In the genomic region with DNA sequence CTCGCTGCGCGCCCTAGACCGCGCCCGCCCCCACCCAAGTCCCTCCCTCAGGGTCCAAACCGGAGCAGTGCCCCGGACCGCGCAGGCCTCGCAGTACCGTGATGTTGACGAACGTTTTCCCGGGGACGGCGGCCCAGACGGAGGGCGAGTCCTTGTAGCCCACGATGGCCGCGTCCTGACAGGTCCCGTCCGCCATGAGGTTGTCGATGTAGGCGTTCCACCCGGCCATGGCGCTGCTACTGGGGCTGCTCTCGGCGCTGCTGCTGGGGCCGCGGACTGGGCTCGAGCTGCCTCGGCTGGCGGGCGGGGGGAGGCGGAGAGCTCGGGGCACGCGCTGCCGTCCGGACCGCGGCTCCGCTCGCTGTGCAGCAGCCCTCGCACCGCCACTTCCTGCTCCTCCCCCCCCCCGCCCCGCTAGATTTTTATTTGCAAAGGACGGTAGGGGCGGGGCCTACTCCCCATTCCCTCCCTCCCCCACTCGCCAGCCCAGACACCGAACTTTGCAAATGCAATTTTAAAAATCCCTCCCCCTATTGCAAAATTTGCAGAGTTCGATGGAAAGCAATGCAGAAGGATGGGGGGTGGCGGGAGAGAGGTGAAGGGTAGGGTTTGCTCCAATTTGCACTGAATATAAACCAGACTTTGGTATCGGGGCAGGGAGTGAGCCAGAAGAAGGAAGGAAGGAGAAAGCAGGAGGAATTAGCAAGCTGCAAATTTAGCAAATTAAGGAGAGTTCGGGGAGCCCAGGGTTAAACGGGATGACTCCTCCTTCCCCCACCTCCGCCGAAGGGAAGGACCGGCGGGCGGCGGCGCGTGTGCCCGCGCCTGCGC, we compare ENCODE assay signal across 1 cellular context.
TF ChIP-seq lines count a peak whose summit lies in the region.

Gene PFN1 (minus strand): TSS at position 365 of the 831 bp plus-strand sequence. CDS start 136 bp downstream, at position 229.

TF ChIP-seq in HEK293, 187 proteins besides CTCF, POLR2A, EP300 and RAD21 (continued from another document and continues in another):
- TF ChIP-seq, protein P1, sequence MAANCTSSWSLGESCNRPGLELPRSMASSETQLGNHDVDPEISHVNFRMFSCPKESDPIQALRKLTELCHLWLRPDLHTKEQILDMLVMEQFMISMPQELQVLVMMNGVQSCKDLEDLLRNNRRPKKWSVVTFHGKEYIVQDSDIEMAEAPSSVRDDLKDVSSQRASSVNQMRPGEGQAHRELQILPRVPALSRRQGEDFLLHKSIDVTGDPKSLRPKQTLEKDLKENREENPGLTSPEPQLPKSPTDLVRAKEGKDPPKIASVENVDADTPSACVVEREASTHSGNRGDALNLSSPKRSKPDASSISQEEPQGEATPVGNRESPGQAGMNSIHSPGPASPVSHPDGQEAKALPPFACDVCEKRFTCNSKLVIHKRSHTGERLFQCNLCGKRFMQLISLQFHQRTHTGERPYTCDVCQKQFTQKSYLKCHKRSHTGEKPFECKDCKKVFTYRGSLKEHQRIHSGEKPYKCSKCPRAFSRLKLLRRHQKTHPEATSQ (tag by site-specific recombination; IDR thresholded peaks at IDR 0.05), result peak; percentile 71; the same call in 1 of the 2 replicates
- no peak; the same call in 1 of the 2 replicates for TF ChIP-seq ZNF837 (tag by site-specific recombination; IDR thresholded peaks at IDR 0.05)
- no peak for TF ChIP-seq ZNF776 (tag by site-specific recombination; IDR thresholded peaks at IDR 0.05; ENCODE audit: borderline replicate concordance)
- TF ChIP-seq ZNF10 (tag by site-specific recombination; IDR thresholded peaks at IDR 0.05), result no peak
- TF ChIP-seq, protein P2, sequence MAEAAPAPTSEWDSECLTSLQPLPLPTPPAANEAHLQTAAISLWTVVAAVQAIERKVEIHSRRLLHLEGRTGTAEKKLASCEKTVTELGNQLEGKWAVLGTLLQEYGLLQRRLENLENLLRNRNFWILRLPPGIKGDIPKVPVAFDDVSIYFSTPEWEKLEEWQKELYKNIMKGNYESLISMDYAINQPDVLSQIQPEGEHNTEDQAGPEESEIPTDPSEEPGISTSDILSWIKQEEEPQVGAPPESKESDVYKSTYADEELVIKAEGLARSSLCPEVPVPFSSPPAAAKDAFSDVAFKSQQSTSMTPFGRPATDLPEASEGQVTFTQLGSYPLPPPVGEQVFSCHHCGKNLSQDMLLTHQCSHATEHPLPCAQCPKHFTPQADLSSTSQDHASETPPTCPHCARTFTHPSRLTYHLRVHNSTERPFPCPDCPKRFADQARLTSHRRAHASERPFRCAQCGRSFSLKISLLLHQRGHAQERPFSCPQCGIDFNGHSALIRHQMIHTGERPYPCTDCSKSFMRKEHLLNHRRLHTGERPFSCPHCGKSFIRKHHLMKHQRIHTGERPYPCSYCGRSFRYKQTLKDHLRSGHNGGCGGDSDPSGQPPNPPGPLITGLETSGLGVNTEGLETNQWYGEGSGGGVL (tag by site-specific recombination; IDR thresholded peaks at IDR 0.05), result peak; percentile 89
- no peak for TF ChIP-seq ZBTB21 (tag by site-specific recombination; IDR thresholded peaks at IDR 0.05)
- TF ChIP-seq ZNF580 (tag by site-specific recombination; IDR thresholded peaks at IDR 0.05), result peak; percentile 37; the same call in 1 of the 2 replicates
- peak; percentile 82; the same call in 1 of the 2 replicates for TF ChIP-seq ZNF501 (tag by site-specific recombination; IDR thresholded peaks at IDR 0.05)
- TF ChIP-seq OVOL3 (tag by site-specific recombination; IDR thresholded peaks at IDR 0.05), result no peak; the same call in 1 of the 2 replicates
- TF ChIP-seq ZNF555 (tag by site-specific recombination; conservative IDR thresholded peaks at IDR 0.05), result no peak
- TF ChIP-seq ZNF174 (tag by site-specific recombination; IDR thresholded peaks at IDR 0.05), result no peak
- TF ChIP-seq, protein P3, sequence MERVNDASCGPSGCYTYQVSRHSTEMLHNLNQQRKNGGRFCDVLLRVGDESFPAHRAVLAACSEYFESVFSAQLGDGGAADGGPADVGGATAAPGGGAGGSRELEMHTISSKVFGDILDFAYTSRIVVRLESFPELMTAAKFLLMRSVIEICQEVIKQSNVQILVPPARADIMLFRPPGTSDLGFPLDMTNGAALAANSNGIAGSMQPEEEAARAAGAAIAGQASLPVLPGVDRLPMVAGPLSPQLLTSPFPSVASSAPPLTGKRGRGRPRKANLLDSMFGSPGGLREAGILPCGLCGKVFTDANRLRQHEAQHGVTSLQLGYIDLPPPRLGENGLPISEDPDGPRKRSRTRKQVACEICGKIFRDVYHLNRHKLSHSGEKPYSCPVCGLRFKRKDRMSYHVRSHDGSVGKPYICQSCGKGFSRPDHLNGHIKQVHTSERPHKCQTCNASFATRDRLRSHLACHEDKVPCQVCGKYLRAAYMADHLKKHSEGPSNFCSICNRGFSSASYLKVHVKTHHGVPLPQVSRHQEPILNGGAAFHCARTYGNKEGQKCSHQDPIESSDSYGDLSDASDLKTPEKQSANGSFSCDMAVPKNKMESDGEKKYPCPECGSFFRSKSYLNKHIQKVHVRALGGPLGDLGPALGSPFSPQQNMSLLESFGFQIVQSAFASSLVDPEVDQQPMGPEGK (tag by site-specific recombination; IDR thresholded peaks at IDR 0.05), result peak; percentile 82
- TF ChIP-seq ZFP41 (tag by site-specific recombination; IDR thresholded peaks at IDR 0.05; ENCODE audit: borderline replicate concordance), result no peak
- peak; percentile 14 for TF ChIP-seq SP2 (tag by site-specific recombination; IDR thresholded peaks at IDR 0.05)
- TF ChIP-seq, protein P4, sequence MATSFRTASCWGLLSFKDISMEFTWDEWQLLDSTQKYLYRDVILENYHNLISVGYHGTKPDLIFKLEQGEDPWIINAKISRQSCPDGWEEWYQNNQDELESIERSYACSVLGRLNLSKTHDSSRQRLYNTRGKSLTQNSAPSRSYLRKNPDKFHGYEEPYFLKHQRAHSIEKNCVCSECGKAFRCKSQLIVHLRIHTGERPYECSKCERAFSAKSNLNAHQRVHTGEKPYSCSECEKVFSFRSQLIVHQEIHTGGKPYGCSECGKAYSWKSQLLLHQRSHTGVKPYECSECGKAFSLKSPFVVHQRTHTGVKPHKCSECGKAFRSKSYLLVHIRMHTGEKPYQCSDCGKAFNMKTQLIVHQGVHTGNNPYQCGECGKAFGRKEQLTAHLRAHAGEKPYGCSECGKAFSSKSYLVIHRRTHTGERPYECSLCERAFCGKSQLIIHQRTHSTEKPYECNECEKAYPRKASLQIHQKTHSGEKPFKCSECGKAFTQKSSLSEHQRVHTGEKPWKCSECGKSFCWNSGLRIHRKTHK (tag by site-specific recombination; IDR thresholded peaks at IDR 0.05), result no peak
- TF ChIP-seq ZNF169 (tag by site-specific recombination; IDR thresholded peaks at IDR 0.05), result 0 out of 2 replicates have a peak, but pooled peaks have one; percentile 41
- TF ChIP-seq ZNF274 (IDR thresholded peaks at IDR 0.05; ENCODE audit: low read length), result no peak
- no peak for TF ChIP-seq ZNF274 (tag by site-specific recombination; IDR thresholded peaks at IDR 0.05; ENCODE audit: borderline replicate concordance)
- TF ChIP-seq, protein P5, sequence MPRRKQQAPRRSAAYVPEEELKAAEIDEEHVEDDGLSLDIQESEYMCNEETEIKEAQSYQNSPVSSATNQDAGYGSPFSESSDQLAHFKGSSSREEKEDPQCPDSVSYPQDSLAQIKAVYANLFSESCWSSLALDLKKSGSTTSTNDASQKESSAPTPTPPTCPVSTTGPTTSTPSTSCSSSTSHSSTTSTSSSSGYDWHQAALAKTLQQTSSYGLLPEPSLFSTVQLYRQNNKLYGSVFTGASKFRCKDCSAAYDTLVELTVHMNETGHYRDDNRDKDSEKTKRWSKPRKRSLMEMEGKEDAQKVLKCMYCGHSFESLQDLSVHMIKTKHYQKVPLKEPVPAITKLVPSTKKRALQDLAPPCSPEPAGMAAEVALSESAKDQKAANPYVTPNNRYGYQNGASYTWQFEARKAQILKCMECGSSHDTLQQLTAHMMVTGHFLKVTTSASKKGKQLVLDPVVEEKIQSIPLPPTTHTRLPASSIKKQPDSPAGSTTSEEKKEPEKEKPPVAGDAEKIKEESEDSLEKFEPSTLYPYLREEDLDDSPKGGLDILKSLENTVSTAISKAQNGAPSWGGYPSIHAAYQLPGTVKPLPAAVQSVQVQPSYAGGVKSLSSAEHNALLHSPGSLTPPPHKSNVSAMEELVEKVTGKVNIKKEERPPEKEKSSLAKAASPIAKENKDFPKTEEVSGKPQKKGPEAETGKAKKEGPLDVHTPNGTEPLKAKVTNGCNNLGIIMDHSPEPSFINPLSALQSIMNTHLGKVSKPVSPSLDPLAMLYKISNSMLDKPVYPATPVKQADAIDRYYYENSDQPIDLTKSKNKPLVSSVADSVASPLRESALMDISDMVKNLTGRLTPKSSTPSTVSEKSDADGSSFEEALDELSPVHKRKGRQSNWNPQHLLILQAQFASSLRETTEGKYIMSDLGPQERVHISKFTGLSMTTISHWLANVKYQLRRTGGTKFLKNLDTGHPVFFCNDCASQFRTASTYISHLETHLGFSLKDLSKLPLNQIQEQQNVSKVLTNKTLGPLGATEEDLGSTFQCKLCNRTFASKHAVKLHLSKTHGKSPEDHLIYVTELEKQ (tag by site-specific recombination; IDR thresholded peaks at IDR 0.05; ENCODE audit: borderline replicate concordance), result 0 out of 2 replicates have a peak, but pooled peaks have one; percentile 8
- TF ChIP-seq OSR2 (tag by site-specific recombination; IDR thresholded peaks at IDR 0.05), result no peak
- TF ChIP-seq ZNF596 (tag by site-specific recombination; IDR thresholded peaks at IDR 0.05), result no peak
- peak; percentile 13; the same call in 1 of the 2 replicates for TF ChIP-seq ZNF146 (tag by site-specific recombination; IDR thresholded peaks at IDR 0.05)
- TF ChIP-seq ZBTB8A (tag by site-specific recombination; IDR thresholded peaks at IDR 0.05), result peak; percentile 65
- no peak for TF ChIP-seq ZNF658 (tag by site-specific recombination; IDR thresholded peaks at IDR 0.05)
- TF ChIP-seq HOXA7 (CRISPR knock-in tag; IDR thresholded peaks at IDR 0.05; ENCODE audit: borderline replicate concordance), result no peak
- TF ChIP-seq ZBTB1 (tag by site-specific recombination; IDR thresholded peaks at IDR 0.05), result peak; percentile 13; the same call in 1 of the 2 replicates
- TF ChIP-seq REPIN1 (tag by site-specific recombination; IDR thresholded peaks at IDR 0.05; ENCODE audit: low read depth), result peak; percentile 59; the same call in 1 of the 2 replicates
- peak; percentile 99 for TF ChIP-seq ZNF366 (tag by site-specific recombination; conservative IDR thresholded peaks at IDR 0.05)
- TF ChIP-seq ZNF121 (tag by site-specific recombination; IDR thresholded peaks at IDR 0.05), result 0 out of 2 replicates have a peak, but pooled peaks have one; percentile 23
- TF ChIP-seq ZFP37 (tag by site-specific recombination; IDR thresholded peaks at IDR 0.05), result peak; percentile 22; the same call in 1 of the 2 replicates
- TF ChIP-seq, protein P6, sequence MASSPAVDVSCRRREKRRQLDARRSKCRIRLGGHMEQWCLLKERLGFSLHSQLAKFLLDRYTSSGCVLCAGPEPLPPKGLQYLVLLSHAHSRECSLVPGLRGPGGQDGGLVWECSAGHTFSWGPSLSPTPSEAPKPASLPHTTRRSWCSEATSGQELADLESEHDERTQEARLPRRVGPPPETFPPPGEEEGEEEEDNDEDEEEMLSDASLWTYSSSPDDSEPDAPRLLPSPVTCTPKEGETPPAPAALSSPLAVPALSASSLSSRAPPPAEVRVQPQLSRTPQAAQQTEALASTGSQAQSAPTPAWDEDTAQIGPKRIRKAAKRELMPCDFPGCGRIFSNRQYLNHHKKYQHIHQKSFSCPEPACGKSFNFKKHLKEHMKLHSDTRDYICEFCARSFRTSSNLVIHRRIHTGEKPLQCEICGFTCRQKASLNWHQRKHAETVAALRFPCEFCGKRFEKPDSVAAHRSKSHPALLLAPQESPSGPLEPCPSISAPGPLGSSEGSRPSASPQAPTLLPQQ (tag by site-specific recombination; IDR thresholded peaks at IDR 0.05), result 0 out of 2 replicates have a peak, but pooled peaks have one; percentile 18
- TF ChIP-seq, protein P7, sequence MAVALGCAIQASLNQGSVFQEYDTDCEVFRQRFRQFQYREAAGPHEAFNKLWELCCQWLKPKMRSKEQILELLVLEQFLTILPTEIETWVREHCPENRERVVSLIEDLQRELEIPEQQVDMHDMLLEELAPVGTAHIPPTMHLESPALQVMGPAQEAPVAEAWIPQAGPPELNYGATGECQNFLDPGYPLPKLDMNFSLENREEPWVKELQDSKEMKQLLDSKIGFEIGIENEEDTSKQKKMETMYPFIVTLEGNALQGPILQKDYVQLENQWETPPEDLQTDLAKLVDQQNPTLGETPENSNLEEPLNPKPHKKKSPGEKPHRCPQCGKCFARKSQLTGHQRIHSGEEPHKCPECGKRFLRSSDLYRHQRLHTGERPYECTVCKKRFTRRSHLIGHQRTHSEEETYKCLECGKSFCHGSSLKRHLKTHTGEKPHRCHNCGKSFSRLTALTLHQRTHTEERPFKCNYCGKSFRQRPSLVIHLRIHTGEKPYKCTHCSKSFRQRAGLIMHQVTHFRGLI (tag by site-specific recombination; IDR thresholded peaks at IDR 0.05), result no peak; the same call in 1 of the 2 replicates
- TF ChIP-seq ZNF37A (tag by site-specific recombination; IDR thresholded peaks at IDR 0.05), result no peak
- TF ChIP-seq ZBTB7A (tag by site-specific recombination; IDR thresholded peaks at IDR 0.05; ENCODE audit: low read depth), result peak; percentile 80
- peak; percentile 48 for TF ChIP-seq BCL11B (tag by site-specific recombination; IDR thresholded peaks at IDR 0.05; ENCODE audit: low read depth)
- TF ChIP-seq ZNF654 (tag by site-specific recombination; IDR thresholded peaks at IDR 0.05; ENCODE audit: low read depth), result no peak
- TF ChIP-seq SP7 (tag by site-specific recombination; IDR thresholded peaks at IDR 0.05), result peak; percentile 34; the same call in 1 of the 2 replicates
- no peak for TF ChIP-seq ZNF133 (tag by site-specific recombination; IDR thresholded peaks at IDR 0.05)
- 0 out of 2 replicates have a peak, but pooled peaks have one; percentile 10 for TF ChIP-seq EGR2 (tag by site-specific recombination; IDR thresholded peaks at IDR 0.05; ENCODE audit: low read depth)
- TF ChIP-seq ZNF394 (tag by site-specific recombination; IDR thresholded peaks at IDR 0.05; ENCODE audit: borderline replicate concordance), result peak; percentile 14; the same call in 1 of the 2 replicates
- TF ChIP-seq ZNF350 (tag by site-specific recombination; IDR thresholded peaks at IDR 0.05), result no peak
- TF ChIP-seq SALL2 (tag by site-specific recombination; IDR thresholded peaks at IDR 0.05; ENCODE audit: borderline replicate concordance), result no peak
- TF ChIP-seq ZNF391 (tag by site-specific recombination; IDR thresholded peaks at IDR 0.05; ENCODE audit: borderline replicate concordance, low read depth), result peak; percentile 57
- TF ChIP-seq ZNF335 (tag by site-specific recombination; conservative IDR thresholded peaks at IDR 0.05), result peak; percentile 95
- 0 out of 2 replicates have a peak, but pooled peaks have one; percentile 42 for TF ChIP-seq ZNF558 (tag by site-specific recombination; IDR thresholded peaks at IDR 0.05)
- peak; percentile 97 for TF ChIP-seq ZEB2 (tag by site-specific recombination; IDR thresholded peaks at IDR 0.05)
- no peak for TF ChIP-seq RBAK (tag by site-specific recombination; IDR thresholded peaks at IDR 0.05)
- peak; percentile 92 for TF ChIP-seq SP3 (tag by site-specific recombination; IDR thresholded peaks at IDR 0.05)
- 0 out of 2 replicates have a peak, but pooled peaks have one; percentile 37 for TF ChIP-seq GLI4 (tag by site-specific recombination; IDR thresholded peaks at IDR 0.05)
- TF ChIP-seq ZNF629 (tag by site-specific recombination; IDR thresholded peaks at IDR 0.05), result peak; percentile 69
- TF ChIP-seq ZNF2 (tag by site-specific recombination; IDR thresholded peaks at IDR 0.05), result 0 out of 2 replicates have a peak, but pooled peaks have one; percentile 11
- no peak for TF ChIP-seq ZNF140 (tag by site-specific recombination; IDR thresholded peaks at IDR 0.05)
